Comparison of ENCODE assay signal across 17 cellular contexts in genomic region chr4:24244663-24245519, GRCh38.
DNase-seq lines count a peak whose midpoint lies in the region; ATAC-seq and TF ChIP-seq lines count a peak whose summit lies in the region.
"Had no signal": no experiment of that assay in that cellular context is flagged by ENCODE, and none has a peak within 500 bp of the region (broad histone marks: within the 10 kb centered on the region; RNA-seq: fewer than 3 reads in every experiment).

No MANE protein-coding gene starts in this region.

- H3K27ac Mint-ChIP-seq in progenitor cell of endocrine pancreas, result no peak overlapping the region
- H3K27ac Mint-ChIP-seq: activated CD8-positive, alpha-beta memory T cell treated with anti-CD3 and anti-CD28 coated beads, Interleukin-2, amount 10 ng/mL, durations not matched to agents 7 days and 5 days; CD8-positive, alpha-beta T cell; natural killer cell treated with Interleukin-12 subunit alpha and Interleukin-12 subunit beta and Interleukin-15 and Interleukin-18, amount 100 ng/mL, for 72 hours; stimulated activated naive CD8-positive, alpha-beta T cell treated with anti-CD3 and anti-CD28 coated beads, Interleukin-15, Interleukin-2, amounts not matched to agents 100 ng/mL and 50 ng/mL, for 24 hours had no signal

- H3K27ac ChIP-seq in fibroblast of lung (ENCODE audit: insufficient read depth, low read length), result no peak overlapping the region
- no peak overlapping the region for H3K27ac ChIP-seq in smooth muscle cell (ENCODE audit: low read depth)
- H3K27ac ChIP-seq: vagina had no signal

- H3K9me3 ChIP-seq in fibroblast of lung (ENCODE audit: control insufficient read depth, insufficient read depth, low read depth, low read length) (no peaks in the 10 kb centered on the region), smooth muscle cell (replicated peaks; ENCODE audit: low read depth) (no peaks in the 10 kb centered on the region)
- H3K9me3 ChIP-seq: spleen, vagina had no signal

- no peak overlapping the region for H2AFZ ChIP-seq in fibroblast of lung (ENCODE audit: low read length)
- H2AFZ ChIP-seq in smooth muscle cell (ENCODE audit: low read depth), result peak overlapping the region; percentile 15

- no peaks in the 10 kb centered on the region for H3K9me3 Mint-ChIP-seq in activated T-cell treated with anti-CD3 and anti-CD28 coated beads, Interleukin-2, amount 50 U/mL, for 4 hours
- no peaks in the 10 kb centered on the region for H3K9me3 Mint-ChIP-seq in progenitor cell of endocrine pancreas (ENCODE audit: low read depth)
- H3K9me3 Mint-ChIP-seq: CD8-positive, alpha-beta T cell; natural killer cell treated with Interleukin-12 subunit alpha and Interleukin-12 subunit beta and Interleukin-15 and Interleukin-18, amount 100 ng/mL, for 72 hours; stimulated activated naive CD8-positive, alpha-beta T cell treated with anti-CD3 and anti-CD28 coated beads, Interleukin-15, Interleukin-2, amounts not matched to agents 100 ng/mL and 50 ng/mL, for 24 hours had no signal

- H3K36me3 Mint-ChIP-seq in activated T-cell treated with anti-CD3 and anti-CD28 coated beads, Interleukin-2, amount 50 U/mL, for 4 hours (ENCODE audit: insufficient read depth), result no peaks in the 10 kb centered on the region
- no peaks in the 10 kb centered on the region for H3K36me3 Mint-ChIP-seq in progenitor cell of endocrine pancreas (ENCODE audit: insufficient read depth)
- H3K36me3 Mint-ChIP-seq: activated CD8-positive, alpha-beta memory T cell treated with anti-CD3 and anti-CD28 coated beads, Interleukin-2, amount 10 ng/mL, durations not matched to agents 7 days and 5 days; CD8-positive, alpha-beta T cell; natural killer cell treated with Interleukin-12 subunit alpha and Interleukin-12 subunit beta and Interleukin-15 and Interleukin-18, amount 100 ng/mL, for 72 hours had no signal

- WGBS in smooth muscle cell (ENCODE audit: low lambda C conversion rate), result 49% methylated on average over 9 of the region's 9 CpGs

- H3K4me3 ChIP-seq in fibroblast of lung (replicated peaks in 1 of 4; ENCODE audit: control extremely low read depth in 1 of 4, insufficient read depth in 1 of 4, low read depth in 3 of 4, low read length in 4 of 4) (no peak overlapping the region), smooth muscle cell (no peak overlapping the region)
- H3K4me3 ChIP-seq: spleen, vagina had no signal

- H3K36me3 ChIP-seq in fibroblast of lung (ENCODE audit: control insufficient read depth, insufficient read depth, low read length) (no peaks in the 10 kb centered on the region), smooth muscle cell (ENCODE audit: low read depth) (no peaks in the 10 kb centered on the region)
- H3K36me3 ChIP-seq: spleen, vagina had no signal

- H3K27me3 Mint-ChIP-seq in activated T-cell treated with anti-CD3 and anti-CD28 coated beads, Interleukin-2, amount 50 U/mL, for 4 hours (ENCODE audit: low read depth), result no peaks in the 10 kb centered on the region
- no peaks in the 10 kb centered on the region for H3K27me3 Mint-ChIP-seq in progenitor cell of endocrine pancreas
- H3K27me3 Mint-ChIP-seq: activated CD8-positive, alpha-beta memory T cell treated with anti-CD3 and anti-CD28 coated beads, Interleukin-2, amount 10 ng/mL, durations not matched to agents 7 days and 5 days; stimulated activated naive CD8-positive, alpha-beta T cell treated with anti-CD3 and anti-CD28 coated beads, Interleukin-15, Interleukin-2, amounts not matched to agents 100 ng/mL and 50 ng/mL, for 24 hours had no signal

- peaks cover 8% of the 10 kb centered on the region for H3F3A ChIP-seq in smooth muscle cell (ENCODE audit: low read depth)

- H3K4me2 ChIP-seq in fibroblast of lung (ENCODE audit: extremely low read depth, insufficient read depth, low read length) (no peak overlapping the region), smooth muscle cell (peak overlapping the region; percentile 27)

- no peak overlapping the region for H3K9ac ChIP-seq in fibroblast of lung (ENCODE audit: insufficient read depth, low read length)
- H3K9ac ChIP-seq in smooth muscle cell (ENCODE audit: low read depth), result no peak overlapping the region

- no peaks in the 10 kb centered on the region for H3K4me1 Mint-ChIP-seq in activated T-cell treated with anti-CD3 and anti-CD28 coated beads, Interleukin-2, amount 50 U/mL, for 4 hours (ENCODE audit: low read depth)
- peaks cover 11% of the 10 kb centered on the region for H3K4me1 Mint-ChIP-seq in progenitor cell of endocrine pancreas (ENCODE audit: low read depth)
- H3K4me1 Mint-ChIP-seq: activated CD8-positive, alpha-beta memory T cell treated with anti-CD3 and anti-CD28 coated beads, Interleukin-2, amount 10 ng/mL, durations not matched to agents 7 days and 5 days had no signal

- no peak for TF ChIP-seq CTCF in fibroblast of lung (conservative IDR thresholded peaks at IDR 0.05 in 1 of 2, IDR thresholded peaks at IDR 0.05 in 1 of 2; ENCODE audit: low read depth in 1 of 2, low read length in 2 of 2)
- TF ChIP-seq CTCF in smooth muscle cell (IDR thresholded peaks at IDR 0.05; ENCODE audit: borderline replicate concordance, insufficient read depth, poor library complexity, severe bottlenecking), result no peak
- no peak for TF ChIP-seq CTCF in progenitor cell of endocrine pancreas (IDR thresholded peaks at IDR 0.05; ENCODE audit: unreplicated experiment)

- H3K27me3 ChIP-seq in fibroblast of lung (ENCODE audit: control insufficient read depth, insufficient read depth, low read length), result no peaks in the 10 kb centered on the region
- H3K27me3 ChIP-seq in smooth muscle cell (ENCODE audit: low read depth), result peaks cover 6% of the 10 kb centered on the region
- H3K27me3 ChIP-seq: spleen, vagina had no signal

- no peaks in the 10 kb centered on the region for H3K79me2 ChIP-seq in fibroblast of lung (ENCODE audit: control insufficient read depth, insufficient read depth, low read length)
- no peaks in the 10 kb centered on the region for H3K79me2 ChIP-seq in smooth muscle cell (ENCODE audit: low read depth)

- H4K20me1 ChIP-seq in fibroblast of lung (ENCODE audit: control insufficient read depth, extremely low read depth, insufficient read depth, low read length), result no peaks in the 10 kb centered on the region
- H4K20me1 ChIP-seq in smooth muscle cell (ENCODE audit: low read depth), result no peaks in the 10 kb centered on the region

- ATAC-seq in activated T-cell treated with anti-CD3 and anti-CD28 coated beads, Interleukin-2, amount 50 U/mL, for 4 hours, result no peak
- ATAC-seq: activated CD8-positive, alpha-beta memory T cell treated with anti-CD3 and anti-CD28 coated beads, Interleukin-2, amount 10 ng/mL, durations not matched to agents 7 days and 5 days; CD8-positive, alpha-beta T cell; natural killer cell treated with Interleukin-12 subunit alpha and Interleukin-12 subunit beta and Interleukin-15 and Interleukin-18, amount 100 ng/mL, for 72 hours had no signal

- H3K4me3 Mint-ChIP-seq in activated T-cell treated with anti-CD3 and anti-CD28 coated beads, Interleukin-2, amount 50 U/mL, for 4 hours, result no peak overlapping the region
- H3K4me3 Mint-ChIP-seq in progenitor cell of endocrine pancreas (ENCODE audit: low read depth), result no peak overlapping the region
- H3K4me3 Mint-ChIP-seq: activated CD8-positive, alpha-beta memory T cell treated with anti-CD3 and anti-CD28 coated beads, Interleukin-2, amount 10 ng/mL, durations not matched to agents 7 days and 5 days; CD8-positive, alpha-beta T cell; natural killer cell treated with Interleukin-12 subunit alpha and Interleukin-12 subunit beta and Interleukin-15 and Interleukin-18, amount 100 ng/mL, for 72 hours; stimulated activated naive CD8-positive, alpha-beta T cell treated with anti-CD3 and anti-CD28 coated beads, Interleukin-15, Interleukin-2, amounts not matched to agents 100 ng/mL and 50 ng/mL, for 24 hours had no signal

- peaks cover 2% of the 10 kb centered on the region for H3K4me1 ChIP-seq in fibroblast of lung (ENCODE audit: control insufficient read depth, extremely low read depth, insufficient read depth, low read length)
- peaks cover 12% of the 10 kb centered on the region for H3K4me1 ChIP-seq in smooth muscle cell (ENCODE audit: low read depth)
- H3K4me1 ChIP-seq: vagina had no signal

- DNase-seq in NCI-H2107 treated with DMSO at 0.1 percent for 48 hours (lab: John Stamatoyannopoulos, UW; ENCODE audit: unreplicated experiment), result peak; percentile 26
- no peak for DNase-seq in NCI-H2107 (lab: John Stamatoyannopoulos, UW)
- DNase-seq in fibroblast of lung (ENCODE audit: low read depth in 2 of 2), result peak; percentile 53 to 85
- peak; percentile 57 for DNase-seq in medulla oblongata (ENCODE audit: extremely low spot score)
- DNase-seq in smooth muscle cell (lab: John Stamatoyannopoulos, UW; ENCODE audit: unreplicated experiment), result no peak
- no peak for DNase-seq in NCI-H2227 treated with DMSO at 0.1 percent for 48 hours (lab: John Stamatoyannopoulos, UW)
- no peak for DNase-seq in activated T-cell treated with anti-CD3 and anti-CD28 coated beads, Interleukin-2, amount 50 U/mL, for 4 hours
- no peak for DNase-seq in progenitor cell of endocrine pancreas (ENCODE audit: low spot score, unreplicated experiment)
- DNase-seq: activated CD8-positive, alpha-beta memory T cell treated with anti-CD3 and anti-CD28 coated beads, Interleukin-2, amount 10 ng/mL, durations not matched to agents 7 days and 5 days; activated naive CD4-positive, alpha-beta T cell treated with Interleukin-2 at 50 U/mL for 16 hours; CD8-positive, alpha-beta T cell; MM.1S; NCI-H2171 treated with DMSO at 0.1 percent for 48 hours; spleen had no signal

Comparison
In these comparisons a context has a peak if more than half of its experiments do, and no peak if none do; other contexts are left out.
1. DNase-seq: peak in NCI-H2107 treated with DMSO at 0.1 percent for 48 hours (single experiment), fibroblast of lung (2 of 2) and medulla oblongata (single experiment); none in NCI-H2107 (single experiment), smooth muscle cell (single experiment), NCI-H2227 treated with DMSO at 0.1 percent for 48 hours (single experiment), activated T-cell treated with anti-CD3 and anti-CD28 coated beads, Interleukin-2, amount 50 U/mL, for 4 hours (single experiment) and progenitor cell of endocrine pancreas (single experiment).